8 cellular contexts compared by ENCODE assay signal in genomic region chr22:32796865-32797573, GRCh38. TPM values are rescaled to one million over a fixed set of nuclear protein-coding genes. Genes with fewer than 3 reads are reported as not detected.
DNase-seq lines count a peak whose midpoint lies in the region; ATAC-seq, FAIRE-seq and TF ChIP-seq lines count a peak whose summit lies in the region.

No MANE protein-coding gene starts in this region.

- TF ChIP-seq CTCF in RWPE2 (IDR thresholded peaks at IDR 0.05; ENCODE audit: poor library complexity, severe bottlenecking) (peak; percentile 74), glutamatergic neuron (IDR thresholded peaks at IDR 0.05; ENCODE audit: partially characterized antibody, unreplicated experiment) (peak; percentile 83)

- H3K27ac Mint-ChIP-seq in activated naive CD4-positive, alpha-beta T cell treated with anti-CD3 and anti-CD28 coated beads, Interleukin-2, amount 10 ng/mL, durations not matched to agents 7 days and 5 days = no peak overlapping the region
- H3K27ac Mint-ChIP-seq in glutamatergic neuron (ENCODE audit: unreplicated experiment) = no peak overlapping the region

- in situ Hi-C loops in HAP-1 (cut with MboI; ENCODE audit: low sequenced_read_pairs) = loop anchor here (10.0 kb wide), 1 partner anchor 272 kb away; no protein-coding TSS in a partner anchor

- H3K27me3 Mint-ChIP-seq in activated naive CD4-positive, alpha-beta T cell treated with anti-CD3 and anti-CD28 coated beads, Interleukin-2, amount 10 ng/mL, durations not matched to agents 7 days and 5 days = peaks cover 56% of the 10 kb centered on the region
- peaks cover 2% of the 10 kb centered on the region for H3K27me3 Mint-ChIP-seq in glutamatergic neuron (ENCODE audit: unreplicated experiment)

- H3K9me3 ChIP-seq in HAP-1 (no peaks in the 10 kb centered on the region), RWPE2 (ENCODE audit: severe bottlenecking) (no peaks in the 10 kb centered on the region)

- peak; percentile 83 for DNase-seq in AG08395 (ENCODE audit: low spot score)
- peak; percentile 16 to 67 for DNase-seq in HAP-1 (ENCODE audit: low spot score in 2 of 2)
- DNase-seq in RWPE2 (ENCODE audit: low spot score) = no peak
- peak; percentile 71 for DNase-seq in activated naive CD4-positive, alpha-beta T cell treated with anti-CD3 and anti-CD28 coated beads, Interleukin-2, amount 10 ng/mL, durations not matched to agents 7 days and 5 days
- DNase-seq in glutamatergic neuron = peak; percentile 73
- peak in 9 of 10 donors; percentile 43 to 97 (median 78) for DNase-seq in posterior cingulate gyrus
- DNase-seq in urothelium cell line (ENCODE audit: low spot score) = peak; percentile 80

- no peak overlapping the region for H3K27ac ChIP-seq in RWPE2 (ENCODE audit: poor library complexity, severe bottlenecking)

- no peaks in the 10 kb centered on the region for H3K27me3 ChIP-seq in HAP-1 (ENCODE audit: low read depth)
- H3K27me3 ChIP-seq in RWPE2 (ENCODE audit: insufficient read depth, poor library complexity, severe bottlenecking) = no peaks in the 10 kb centered on the region

- FAIRE-seq in urothelium cell line (lab: Jason Lieb, UNC) = peak; percentile 90

- no peaks in the 10 kb centered on the region for H3K36me3 Mint-ChIP-seq in activated naive CD4-positive, alpha-beta T cell treated with anti-CD3 and anti-CD28 coated beads, Interleukin-2, amount 10 ng/mL, durations not matched to agents 7 days and 5 days
- no peaks in the 10 kb centered on the region for H3K36me3 Mint-ChIP-seq in glutamatergic neuron (ENCODE audit: unreplicated experiment)

- H3K9me3 Mint-ChIP-seq in activated naive CD4-positive, alpha-beta T cell treated with anti-CD3 and anti-CD28 coated beads, Interleukin-2, amount 10 ng/mL, durations not matched to agents 7 days and 5 days = no peaks in the 10 kb centered on the region
- peaks cover 3% of the 10 kb centered on the region for H3K9me3 Mint-ChIP-seq in glutamatergic neuron (ENCODE audit: unreplicated experiment)

- no peaks in the 10 kb centered on the region for H3K4me1 Mint-ChIP-seq in activated naive CD4-positive, alpha-beta T cell treated with anti-CD3 and anti-CD28 coated beads, Interleukin-2, amount 10 ng/mL, durations not matched to agents 7 days and 5 days
- peaks cover 4% of the 10 kb centered on the region for H3K4me1 Mint-ChIP-seq in glutamatergic neuron (ENCODE audit: low read depth, unreplicated experiment)

- H3K4me3 ChIP-seq in HAP-1 (no peak overlapping the region), RWPE2 (ENCODE audit: severe bottlenecking) (no peak overlapping the region)

- intact Hi-C loops in posterior cingulate gyrus (cut with DNase I) = loop anchor here (1.0 to 10.0 kb wide), 3 partner anchors 137 to 268 kb away; no protein-coding TSS in a partner anchor

- ATAC-seq in RWPE2 (ENCODE audit: low read depth) (peak; percentile 65), GM21737 (IDR thresholded peaks at IDR 0.05; ENCODE audit: unreplicated experiment) (no peak)

- H3K36me3 ChIP-seq in HAP-1 (replicated peaks) (no peaks in the 10 kb centered on the region), RWPE2 (ENCODE audit: low read depth) (no peaks in the 10 kb centered on the region)

- H3K4me1 ChIP-seq in HAP-1 (no peaks in the 10 kb centered on the region), RWPE2 (ENCODE audit: insufficient read depth, poor library complexity, severe bottlenecking) (no peaks in the 10 kb centered on the region)

- CTCF ChIA-PET in activated naive CD4-positive, alpha-beta T cell treated with anti-CD3 and anti-CD28 coated beads, Interleukin-2, amount 10 ng/mL, durations not matched to agents 7 days and 5 days (lab: Charles Lee) = interaction anchor here (0.6 to 9.1 kb wide), 39 partner anchors 10 to 703 kb away, joined by 3 to 256 read pairs (median 4); no protein-coding TSS in a partner anchor

- no peak overlapping the region for H3K4me3 Mint-ChIP-seq in activated naive CD4-positive, alpha-beta T cell treated with anti-CD3 and anti-CD28 coated beads, Interleukin-2, amount 10 ng/mL, durations not matched to agents 7 days and 5 days
- H3K4me3 Mint-ChIP-seq in glutamatergic neuron (ENCODE audit: unreplicated experiment) = no peak overlapping the region

RNA-seq across cellular contexts. Expression of gene TIMP3, which starts 4.5 kb away (rescaled TPM):
- total RNA-seq in glutamatergic neuron (ENCODE audit: unreplicated experiment) = 15.2 TPM
